Comparison of ENCODE assay signal across 24 cellular contexts in the genomic region with DNA sequence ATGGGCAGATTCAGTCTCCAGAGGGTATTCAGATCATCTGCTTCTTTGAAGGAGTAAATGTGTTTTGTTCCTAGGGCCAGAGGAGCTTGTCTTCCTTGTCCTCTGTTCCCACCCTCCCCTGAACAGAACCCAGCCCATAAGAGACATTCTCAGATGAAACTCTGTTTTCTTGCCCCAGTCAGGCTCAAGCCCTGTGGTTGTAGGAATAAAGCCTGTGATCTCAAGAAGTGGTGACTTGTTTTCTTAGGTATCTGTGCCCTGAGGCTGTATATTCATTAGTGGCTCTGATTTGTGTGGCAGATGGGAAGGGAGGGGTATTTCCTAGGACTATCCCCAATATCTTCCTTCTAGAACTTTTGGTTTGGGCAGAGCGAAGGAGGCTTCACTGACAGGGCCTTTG. TPM values are rescaled to one million over a fixed set of nuclear protein-coding genes. Genes with fewer than 3 reads are reported as not detected.
DNase-seq lines count a peak whose midpoint lies in the region; ATAC-seq and TF ChIP-seq lines count a peak whose summit lies in the region.
"Had no signal": no experiment of that assay in that cellular context is flagged by ENCODE, and none has a peak within 500 bp of the region (broad histone marks: within the 10 kb centered on the region; RNA-seq: fewer than 3 reads in every experiment).

No MANE protein-coding gene starts in this region.

- H3K79me2 ChIP-seq in mesendoderm (ENCODE audit: control insufficient read depth, insufficient read depth, low read length), result no peaks in the 10 kb centered on the region
- H3K79me2 ChIP-seq in GM23338 (replicated peaks; ENCODE audit: insufficient read depth), result no peaks in the 10 kb centered on the region
- H3K79me2 ChIP-seq: parathyroid adenoma had no signal

- no peak for ATAC-seq in HG02981 (IDR thresholded peaks at IDR 0.05; ENCODE audit: unreplicated experiment)
- no peak for ATAC-seq in GM23338
- ATAC-seq: GM12878, K562, lower lobe of right lung had no signal

- no peak overlapping the region for H2AFZ ChIP-seq in GM23338
- H2AFZ ChIP-seq: parathyroid adenoma had no signal

- no peak overlapping the region for H2BK5ac ChIP-seq in mesendoderm (ENCODE audit: low read length)

- no peaks in the 10 kb centered on the region for H3K9me2 ChIP-seq in GM23338 (ENCODE audit: insufficient read depth)

- H3K27me3 ChIP-seq in BJ (ENCODE audit: control insufficient read depth, insufficient read depth, low read length) (no peaks in the 10 kb centered on the region), mesendoderm (ENCODE audit: insufficient read depth, low read length, poor library complexity) (no peaks in the 10 kb centered on the region), GM23338 (ENCODE audit: insufficient read depth) (no peaks in the 10 kb centered on the region)
- H3K27me3 ChIP-seq: sigmoid colon, vagina had no signal

- CTCF ChIA-PET in BJ (lab: Yijun Ruan, JAX), result interaction anchor here (0.7 to 0.8 kb wide), 3 partner anchors 15 to 199 kb away, joined by 3 to 4 read pairs (median 3); no protein-coding TSS in a partner anchor
- CTCF ChIA-PET in activated CD4-positive, alpha-beta memory T cell treated with anti-CD3 and anti-CD28 coated beads, Interleukin-2, amount 10 ng/mL, durations not matched to agents 7 days and 5 days (lab: Charles Lee), result no interaction called here

- H3K36me3 Mint-ChIP-seq in brain (peaks cover 39% of the 10 kb centered on the region), GM23338 (ENCODE audit: low read depth) (peaks cover 16% of the 10 kb centered on the region)
- peaks cover 60% of the 10 kb centered on the region for H3K36me3 Mint-ChIP-seq in activated CD4-positive, alpha-beta memory T cell treated with anti-CD3 and anti-CD28 coated beads, Interleukin-2, amount 10 ng/mL, durations not matched to agents 7 days and 5 days (ENCODE audit: low read depth)

- no peaks in the 10 kb centered on the region for H3F3A ChIP-seq in GM23338 (replicated peaks; ENCODE audit: low read depth)

- POLR2A ChIA-PET in BJ (lab: Charles Lee), result interaction anchor here (0.5 kb wide), 1 partner anchor 52 kb away, joined by 3 read pairs; no protein-coding TSS in a partner anchor
- POLR2A ChIA-PET in activated CD4-positive, alpha-beta memory T cell treated with anti-CD3 and anti-CD28 coated beads, Interleukin-2, amount 10 ng/mL, durations not matched to agents 7 days and 5 days (lab: Charles Lee), result no interaction called here

- H3K4ac ChIP-seq in mesendoderm (ENCODE audit: low read depth, low read length), result no peak overlapping the region

- H3K27me3 Mint-ChIP-seq in brain (peaks cover 2% of the 10 kb centered on the region), GM23338 (ENCODE audit: insufficient read depth, low read depth, poor library complexity) (peaks cover 4% of the 10 kb centered on the region)
- no peaks in the 10 kb centered on the region for H3K27me3 Mint-ChIP-seq in activated CD4-positive, alpha-beta memory T cell treated with anti-CD3 and anti-CD28 coated beads, Interleukin-2, amount 10 ng/mL, durations not matched to agents 7 days and 5 days
- H3K27me3 Mint-ChIP-seq: stimulated activated naive CD8-positive, alpha-beta T cell treated with anti-CD3 and anti-CD28 coated beads, Interleukin-15, Interleukin-2, amounts not matched to agents 100 ng/mL and 50 ng/mL, for 24 hours had no signal

- no peak overlapping the region for H3K4me3 ChIP-seq in BJ (ENCODE audit: low read depth, low read length)
- no peak overlapping the region for H3K4me3 ChIP-seq in mesendoderm (ENCODE audit: low read length)
- no peak overlapping the region for H3K4me3 ChIP-seq in GM23338
- H3K4me3 ChIP-seq: GM12878, HAP-1, K562, lower lobe of right lung, sigmoid colon, vagina had no signal

- H3K27ac Mint-ChIP-seq in brain (peak overlapping the region in 3 of 5 experiments; percentile 6 to 36 (median 35)), GM23338 (no peak overlapping the region)
- H3K27ac Mint-ChIP-seq in activated CD4-positive, alpha-beta memory T cell treated with anti-CD3 and anti-CD28 coated beads, Interleukin-2, amount 10 ng/mL, durations not matched to agents 7 days and 5 days, result no peak overlapping the region
- H3K27ac Mint-ChIP-seq: stimulated activated naive CD8-positive, alpha-beta T cell treated with anti-CD3 and anti-CD28 coated beads, Interleukin-15, Interleukin-2, amounts not matched to agents 100 ng/mL and 50 ng/mL, for 24 hours had no signal

- no peaks in the 10 kb centered on the region for H3K9me3 Mint-ChIP-seq in brain
- no peaks in the 10 kb centered on the region for H3K9me3 Mint-ChIP-seq in activated CD4-positive, alpha-beta memory T cell treated with anti-CD3 and anti-CD28 coated beads, Interleukin-2, amount 10 ng/mL, durations not matched to agents 7 days and 5 days
- no peaks in the 10 kb centered on the region for H3K9me3 Mint-ChIP-seq in GM23338
- H3K9me3 Mint-ChIP-seq: stimulated activated naive CD8-positive, alpha-beta T cell treated with anti-CD3 and anti-CD28 coated beads, Interleukin-15, Interleukin-2, amounts not matched to agents 100 ng/mL and 50 ng/mL, for 24 hours had no signal

- H4K5ac ChIP-seq in mesendoderm (ENCODE audit: low read length), result no peak overlapping the region

- H3K4me1 ChIP-seq in mesendoderm (ENCODE audit: control insufficient read depth, low read depth, low read length) (no peaks in the 10 kb centered on the region), GM23338 (ENCODE audit: insufficient read depth) (no peaks in the 10 kb centered on the region)
- H3K4me1 ChIP-seq: HAP-1, parathyroid adenoma had no signal

- H2BK15ac ChIP-seq in mesendoderm (replicated peaks; ENCODE audit: low read depth), result no peak overlapping the region

- H4K8ac ChIP-seq in mesendoderm (ENCODE audit: low read depth, low read length), result no peak overlapping the region

- no CpG with 5 or more reads among the region's 1 CpG for WGBS in mesendoderm (ENCODE audit: extremely low coverage, insufficient coverage, low lambda C conversion rate)

- H3K27ac ChIP-seq in mesendoderm (ENCODE audit: low read depth, low read length), result no peak overlapping the region
- no peak overlapping the region for H3K27ac ChIP-seq in GM23338 (ENCODE audit: low read depth)
- H3K27ac ChIP-seq: HL-60, lower lobe of right lung, parathyroid adenoma, sigmoid colon, vagina had no signal

- no peaks in the 10 kb centered on the region for H3K79me1 ChIP-seq in mesendoderm (ENCODE audit: low read length)

- peak; percentile 61 for DNase-seq in BJ (ENCODE audit: low read depth)
- DNase-seq in M059J (ENCODE audit: low read depth), result peak; percentile 95
- peak; percentile 60 for DNase-seq in mesendoderm
- DNase-seq in activated CD4-positive, alpha-beta T cell treated with anti-CD3 and anti-CD28 coated beads, Interleukin-2, amount 50 U/mL, for 1 hour, result no peak
- DNase-seq in activated CD4-positive, alpha-beta memory T cell treated with anti-CD3 and anti-CD28 coated beads, Interleukin-2, amount 10 ng/mL, durations not matched to agents 7 days and 5 days, result no peak
- DNase-seq in GM23338 (ENCODE audit: low spot score), result no peak
- DNase-seq: activated CD4-positive, CD25-positive, alpha-beta regulatory T cell; AML-193; erythroblast; GDM1; lower lobe of right lung; NCI-H2029 treated with DMSO at 0.1 percent for 48 hours; SIG-M5; sigmoid colon had no signal

- H3K23ac ChIP-seq in mesendoderm (ENCODE audit: low read length), result no peak overlapping the region

- H3K56ac ChIP-seq in mesendoderm (ENCODE audit: low read length), result no peak overlapping the region

- H3K36me3 ChIP-seq in BJ (ENCODE audit: control insufficient read depth, insufficient read depth, low read length) (peaks cover 13% of the 10 kb centered on the region; the same call in 1 of the 2 replicates), mesendoderm (ENCODE audit: control insufficient read depth, insufficient read depth, low read length) (peaks cover 5% of the 10 kb centered on the region), GM23338 (ENCODE audit: insufficient read depth) (peaks cover 15% of the 10 kb centered on the region)

- H3K4me2 ChIP-seq in mesendoderm (ENCODE audit: low read length), result no peak overlapping the region
- no peak overlapping the region for H3K4me2 ChIP-seq in GM23338

- H3K9ac ChIP-seq in mesendoderm (ENCODE audit: low read length), result no peak overlapping the region
- H3K9ac ChIP-seq: parathyroid adenoma had no signal

- H3K4me3 Mint-ChIP-seq in brain, result no peak overlapping the region
- H3K4me3 Mint-ChIP-seq in activated CD4-positive, alpha-beta memory T cell treated with anti-CD3 and anti-CD28 coated beads, Interleukin-2, amount 10 ng/mL, durations not matched to agents 7 days and 5 days, result no peak overlapping the region
- H3K4me3 Mint-ChIP-seq in GM23338, result no peak overlapping the region
- H3K4me3 Mint-ChIP-seq: stimulated activated naive CD8-positive, alpha-beta T cell treated with anti-CD3 and anti-CD28 coated beads, Interleukin-15, Interleukin-2, amounts not matched to agents 100 ng/mL and 50 ng/mL, for 24 hours had no signal

- H3K4me1 Mint-ChIP-seq in brain (no peaks in the 10 kb centered on the region), GM23338 (no peaks in the 10 kb centered on the region)
- H3K4me1 Mint-ChIP-seq in activated CD4-positive, alpha-beta memory T cell treated with anti-CD3 and anti-CD28 coated beads, Interleukin-2, amount 10 ng/mL, durations not matched to agents 7 days and 5 days, result peaks cover 16% of the 10 kb centered on the region

- H2BK120ac ChIP-seq in mesendoderm (ENCODE audit: low read depth, low read length), result no peak overlapping the region

- peaks cover 5% of the 10 kb centered on the region; the same call in 1 of the 2 replicates for H4K20me1 ChIP-seq in GM23338 (replicated peaks; ENCODE audit: insufficient read depth)

- H3K18ac ChIP-seq in mesendoderm (ENCODE audit: low read length), result no peak overlapping the region

- H2AK5ac ChIP-seq in mesendoderm (ENCODE audit: low read length), result no peak overlapping the region

- TF ChIP-seq CTCF in BJ (IDR thresholded peaks at IDR 0.05; ENCODE audit: insufficient read depth, low read depth, low read length) (no peak), brain (conservative IDR thresholded peaks at IDR 0.05) (no peak), GM23338 (conservative IDR thresholded peaks at IDR 0.05; ENCODE audit: low read depth in 2 of 2) (no peak)

RNA-seq across cellular contexts. Expression of a gene that starts 27.9 kb away (rescaled TPM):
- polyA plus RNA-seq in BJ (2011; rRNA removed) (85.9 and 110 TPM in 2 replicates), brain (ENCODE audit: insufficient read depth, low read depth, low replicate concordance) (107 TPM), GM23338 (2016; fragmentation: Nextera tagmentation; extraction: Ambion mirVana) (31.4 and 34.0 TPM in 2 replicates)
- 36.9 and 53.7 TPM in 2 replicates for polyA minus RNA-seq in BJ (2011; rRNA and poly(A)+ RNA removed)
- total RNA-seq in M059J (2014; rRNA removed; shearing (Covaris generic)), result 112 and 121 TPM in 2 replicates
- polyA plus RNA-seq in mesendoderm (2013, experiment 1 of 2), result 24.1 TPM
- polyA plus RNA-seq in mesendoderm (2013, experiment 2 of 2), result 24.0 TPM
- total RNA-seq in activated CD4-positive, alpha-beta memory T cell treated with anti-CD3 and anti-CD28 coated beads, Interleukin-2, amount 10 ng/mL, durations not matched to agents 7 days and 5 days, result 10 to 100 TPM; 54.2 to 60.0 TPM
- 47.5 and 63.3 TPM in 2 replicates for total RNA-seq in GM23338 (2014; rRNA removed; shearing (Covaris generic))

RNA-seq across cellular contexts. Expression of a gene that starts 27.9 kb away (rescaled TPM):
- polyA plus RNA-seq in BJ (2011; rRNA removed) (0.01 and 0.05 TPM in 2 replicates), brain (ENCODE audit: insufficient read depth, low read depth, low replicate concordance) (6.3 TPM), GM23338 (2016; fragmentation: Nextera tagmentation; extraction: Ambion mirVana) (1.0 and 1.1 TPM in 2 replicates)
- 0.46 TPM in 1 of 2 replicates, not detected in the other for polyA minus RNA-seq in BJ (2011; rRNA and poly(A)+ RNA removed)
- total RNA-seq in M059J (2014; rRNA removed; shearing (Covaris generic)), result 0.05 TPM in 1 of 2 replicates, not detected in the other
- polyA plus RNA-seq in mesendoderm (2013, experiment 1 of 2), result 0.10 TPM
- polyA plus RNA-seq in mesendoderm (2013, experiment 2 of 2), result 0.17 TPM
- under 1 TPM; 0.08 to 0.15 TPM for total RNA-seq in activated CD4-positive, alpha-beta memory T cell treated with anti-CD3 and anti-CD28 coated beads, Interleukin-2, amount 10 ng/mL, durations not matched to agents 7 days and 5 days
- total RNA-seq in GM23338 (2014; rRNA removed; shearing (Covaris generic)), result 0.10 and 0.78 TPM in 2 replicates
- total RNA-seq: dermis microvascular lymphatic vessel endothelial cell had no signal

RNA-seq across cellular contexts. Expression of a gene that starts 51.3 kb away (rescaled TPM):
- 29.3 and 32.1 TPM in 2 replicates for polyA plus RNA-seq in BJ (2011; rRNA removed)
- polyA minus RNA-seq in BJ (2011; rRNA and poly(A)+ RNA removed), result 34.6 and 67.9 TPM in 2 replicates
- 26.0 and 34.2 TPM in 2 replicates for total RNA-seq in M059J (2014; rRNA removed; shearing (Covaris generic))
- polyA plus RNA-seq in brain (ENCODE audit: insufficient read depth, low read depth, low replicate concordance), result 37.4 TPM
- polyA plus RNA-seq in mesendoderm (2013, experiment 1 of 2), result 18.8 TPM
- polyA plus RNA-seq in mesendoderm (2013, experiment 2 of 2), result 20.7 TPM
- 10 to 100 TPM; 43.5 to 47.5 TPM for total RNA-seq in activated CD4-positive, alpha-beta memory T cell treated with anti-CD3 and anti-CD28 coated beads, Interleukin-2, amount 10 ng/mL, durations not matched to agents 7 days and 5 days
- 43.4 and 49.3 TPM in 2 replicates for total RNA-seq in GM23338 (2014; rRNA removed; shearing (Covaris generic))
- polyA plus RNA-seq in GM23338 (2016; fragmentation: Nextera tagmentation; extraction: Ambion mirVana), result 26.1 and 26.8 TPM in 2 replicates

RNA-seq across cellular contexts. Expression of a gene that starts 55.1 kb away (rescaled TPM):
- polyA plus RNA-seq in BJ (2011; rRNA removed) (16.4 and 28.6 TPM in 2 replicates), brain (ENCODE audit: insufficient read depth, low read depth, low replicate concordance) (28.5 TPM), GM23338 (2016; fragmentation: Nextera tagmentation; extraction: Ambion mirVana) (19.0 and 24.6 TPM in 2 replicates)
- 10.5 and 15.9 TPM in 2 replicates for polyA minus RNA-seq in BJ (2011; rRNA and poly(A)+ RNA removed)
- total RNA-seq in M059J (2014; rRNA removed; shearing (Covaris generic)), result 2.1 and 2.6 TPM in 2 replicates
- polyA plus RNA-seq in mesendoderm (2013, experiment 1 of 2), result 7.7 TPM
- 7.4 TPM for polyA plus RNA-seq in mesendoderm (2013, experiment 2 of 2)
- total RNA-seq in activated CD4-positive, alpha-beta memory T cell treated with anti-CD3 and anti-CD28 coated beads, Interleukin-2, amount 10 ng/mL, durations not matched to agents 7 days and 5 days, result 1 to 10 TPM; 5.7 to 5.9 TPM
- total RNA-seq in GM23338 (2014; rRNA removed; shearing (Covaris generic)), result 23.6 and 24.9 TPM in 2 replicates

Comparison
In these comparisons a context has a peak if more than half of its experiments do, and no peak if none do; other contexts are left out.
1. DNase-seq: peak in BJ (single experiment), M059J (single experiment) and mesendoderm (single experiment); none in activated CD4-positive, alpha-beta T cell treated with anti-CD3 and anti-CD28 coated beads, Interleukin-2, amount 50 U/mL, for 1 hour (single experiment), activated CD4-positive, alpha-beta memory T cell treated with anti-CD3 and anti-CD28 coated beads, Interleukin-2, amount 10 ng/mL, durations not matched to agents 7 days and 5 days (single experiment) and GM23338 (single experiment).
2. H3K27ac Mint-ChIP-seq: peak in brain (3 of 5); none in activated CD4-positive, alpha-beta memory T cell treated with anti-CD3 and anti-CD28 coated beads, Interleukin-2, amount 10 ng/mL, durations not matched to agents 7 days and 5 days (single experiment) and GM23338 (single experiment).